In genomic region chr9:19408316-19408692, GRCh38 we compare ENCODE assay signal across 8 cellular contexts. TPM values are rescaled to one million over a fixed set of nuclear protein-coding genes. Genes with fewer than 3 reads are reported as not detected.
A peak's percentile ranks its signal among the peaks of the same experiment; 100 is the strongest.
DNase-seq lines count a peak whose midpoint lies in the region; ATAC-seq and TF ChIP-seq lines count a peak whose summit lies in the region.

No MANE protein-coding gene starts in this region.

- H3K79me2 ChIP-seq in DOHH2 (ENCODE audit: control insufficient read depth, low read length), result no peaks in the 10 kb centered on the region

- peak overlapping the region; percentile 87 for H3K4me3 ChIP-seq in DOHH2 (ENCODE audit: low read length)
- no peak overlapping the region for H3K4me3 ChIP-seq in WERI-Rb-1 (ENCODE audit: low read depth, low read length)

- H3K9me3 ChIP-seq in DOHH2 (ENCODE audit: control insufficient read depth, insufficient read depth, low read length), result no peaks in the 10 kb centered on the region
- no peaks in the 10 kb centered on the region for H3K9me3 ChIP-seq in T-helper 17 cell (ENCODE audit: control insufficient read depth, low read length, poor library complexity, severe bottlenecking)
- peaks cover 12% of the 10 kb centered on the region for H3K9me3 ChIP-seq in WERI-Rb-1 (ENCODE audit: severe bottlenecking)

- H3K36me3 ChIP-seq in DOHH2 (ENCODE audit: control insufficient read depth, low read length), result no peaks in the 10 kb centered on the region
- H3K36me3 ChIP-seq in WERI-Rb-1, result no peaks in the 10 kb centered on the region; the same call in none of the 2 replicates

- DNase-seq in T-helper 17 cell, result peak in 1 of 3 donors; percentile 9
- DNase-seq in epithelial cell of prostate (ENCODE audit: low read depth, low spot score), result no peak
- no peak for DNase-seq in nephron progenitor cell
- no peak for DNase-seq in WERI-Rb-1

- H3K27ac Mint-ChIP-seq in T-helper 17 cell (peak overlapping the region; percentile 47), nephron progenitor cell (no peak overlapping the region)

- H3K4me1 Mint-ChIP-seq in T-helper 17 cell (peaks cover 14% of the 10 kb centered on the region), nephron progenitor cell (peaks cover 15% of the 10 kb centered on the region)

- peak overlapping the region; percentile 96 for H3K4me3 Mint-ChIP-seq in T-helper 17 cell
- peak overlapping the region; percentile 74 for H3K4me3 Mint-ChIP-seq in nephron progenitor cell

- peaks cover 13% of the 10 kb centered on the region for H3K4me1 ChIP-seq in DOHH2 (ENCODE audit: control insufficient read depth, low read length)

- H3K27me3 Mint-ChIP-seq in T-helper 17 cell (no peaks in the 10 kb centered on the region), nephron progenitor cell (ENCODE audit: low read depth, poor library complexity) (peaks cover 27% of the 10 kb centered on the region)

- H3K27me3 ChIP-seq in DOHH2 (ENCODE audit: control insufficient read depth, low read length) (peaks cover 34% of the 10 kb centered on the region), WERI-Rb-1 (ENCODE audit: insufficient read depth, low read depth, severe bottlenecking) (no peaks in the 10 kb centered on the region)

- no peaks in the 10 kb centered on the region for H3K9me2 ChIP-seq in DOHH2 (replicated peaks; ENCODE audit: control insufficient read depth, low read length)

- no peak overlapping the region for H3K27ac ChIP-seq in DOHH2 (ENCODE audit: low read depth, low read length)
- H3K27ac ChIP-seq in epithelial cell of prostate, result peak overlapping the region; percentile 68
- no peak overlapping the region for H3K27ac ChIP-seq in WERI-Rb-1

- TF ChIP-seq CTCF in DOHH2 (IDR thresholded peaks at IDR 0.05; ENCODE audit: low read depth, low read length, poor library complexity, severe bottlenecking) (no peak), nephron progenitor cell (IDR thresholded peaks at IDR 0.05) (no peak), WERI-Rb-1 (IDR thresholded peaks at IDR 0.05; ENCODE audit: low read depth, low read length) (no peak)

- ATAC-seq in HG02571 (IDR thresholded peaks at IDR 0.05; ENCODE audit: unreplicated experiment) (peak; percentile 3), T-helper 17 cell (no peak), GM18519 (IDR thresholded peaks at IDR 0.05; ENCODE audit: low FRiP score, unreplicated experiment) (no peak), GM21367 (IDR thresholded peaks at IDR 0.05; ENCODE audit: unreplicated experiment) (no peak)

- no peaks in the 10 kb centered on the region for H3F3A ChIP-seq in DOHH2 (ENCODE audit: control insufficient read depth, insufficient read depth)

- H3K36me3 Mint-ChIP-seq in T-helper 17 cell (ENCODE audit: low read depth), result no peaks in the 10 kb centered on the region
- H3K36me3 Mint-ChIP-seq in nephron progenitor cell (ENCODE audit: low read depth), result peaks cover 24% of the 10 kb centered on the region

- H3K4me2 ChIP-seq in DOHH2 (ENCODE audit: low read length), result peak overlapping the region; percentile 100

- no peaks in the 10 kb centered on the region for H4K20me1 ChIP-seq in DOHH2 (ENCODE audit: control insufficient read depth, insufficient read depth, low read depth, low read length)

- H3K9me3 Mint-ChIP-seq in nephron progenitor cell, result peaks cover 19% of the 10 kb centered on the region

RNA-seq across cellular contexts. Expression of gene ACER2, which starts 0.5 kb away (rescaled TPM):
- 1 to 10 TPM; 1.8 to 7.8 TPM for total RNA-seq in T-helper 17 cell

RNA-seq across cellular contexts. Expression of gene RPS6, which starts 28.3 kb away (rescaled TPM):
- 1,000 to 10,000 TPM; 3,083 to 3,236 TPM for total RNA-seq in T-helper 17 cell
